In the genomic region with DNA sequence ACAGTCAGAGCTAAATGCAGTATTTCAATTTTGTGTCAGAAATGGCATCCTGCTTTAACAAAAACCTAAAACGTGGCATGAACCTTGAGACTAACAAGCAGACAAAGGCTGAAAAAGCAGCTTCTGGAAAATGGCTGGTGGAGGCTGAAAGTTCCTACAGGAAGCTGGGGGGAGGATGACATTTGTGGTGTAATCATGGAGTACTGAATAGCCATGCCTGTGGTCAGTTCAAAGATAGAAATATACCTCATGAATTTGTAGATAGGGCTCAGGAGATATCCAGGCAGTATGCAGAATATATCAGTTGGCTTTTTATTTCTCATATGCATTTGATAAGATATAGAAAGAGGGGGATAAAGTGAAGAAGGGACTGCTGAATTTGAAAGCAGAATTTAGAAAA, we compare ENCODE assay signal across 28 cellular contexts.
"Had no signal": no experiment of that assay in that cellular context is flagged by ENCODE, and none has a peak within 500 bp of the region (broad histone marks: within the 10 kb centered on the region; RNA-seq: fewer than 3 reads in every experiment).

No MANE protein-coding gene starts in this region.

- H3K27ac ChIP-seq: body of pancreas, epithelial cell of prostate, esophagus squamous epithelium, heart left ventricle had no signal

- H3K4me3 ChIP-seq: body of pancreas, esophagus squamous epithelium, heart left ventricle had no signal

- H3K27me3 ChIP-seq: body of pancreas, esophagus squamous epithelium, heart left ventricle had no signal

- H3K36me3 ChIP-seq: esophagus squamous epithelium, heart left ventricle had no signal

- H3K4me1 ChIP-seq: body of pancreas, esophagus squamous epithelium, heart left ventricle had no signal

- DNase-seq: activated CD4-positive, alpha-beta memory T cell treated with anti-CD3 and anti-CD28 coated beads for 36 hours; activated CD4-positive, alpha-beta T cell treated with anti-CD3 and anti-CD28 coated beads for 36 hours; activated CD4-positive, alpha-beta T cell treated with anti-CD3 and anti-CD28 coated beads, Interleukin-2, amount 10 ng/mL, durations not matched to agents 24 days and 14 days; activated CD4-positive, CD25-positive, alpha-beta regulatory T cell; activated CD4-positive, CD25-positive, alpha-beta regulatory T cell treated with anti-CD3 and anti-CD28 coated beads, Interleukin-2, amount 50 U/mL, for 72 hours; activated CD8-positive, alpha-beta memory T cell treated with anti-CD3 and anti-CD28 coated beads, Interleukin-2, amount 10 ng/mL, durations not matched to agents 7 days and 5 days; activated CD8-positive, alpha-beta memory T cell treated with anti-CD3 and anti-CD28 coated beads, Interleukin-2, amount 50 U/mL, for 4 hours; activated CD8-positive, alpha-beta T cell treated with anti-CD3 and anti-CD28 coated beads, Interleukin-2, amount 10 ng/mL, durations not matched to agents 7 days and 5 days; activated gamma-delta T cell; activated naive CD4-positive, alpha-beta T cell; activated naive CD4-positive, alpha-beta T cell treated with anti-CD3 and anti-CD28 coated beads, Interleukin-2, amount 10 ng/mL, durations not matched to agents 7 days and 5 days; activated naive CD8-positive, alpha-beta T cell treated with anti-CD3 and anti-CD28 coated beads, Interleukin-2, amount 10 ng/mL, durations not matched to agents 7 days and 5 days; activated T-cell treated with anti-CD3 and anti-CD28 coated beads, Interleukin-2, amount 50 U/mL, for 1 hour; activated T-cell treated with anti-CD3 and anti-CD28 coated beads, Interleukin-2, amount 50 U/mL, for 48 hours; anterior cingulate cortex; body of pancreas; caudate nucleus; cortex of kidney; dermis blood vessel endothelial cell; effector CD4-positive, alpha-beta T cell; effector memory CD8-positive, alpha-beta T cell; esophagus squamous epithelium; foreskin fibroblast; glutamatergic neuron; heart left ventricle; T-cell; T1000 had no signal

- H3K9me3 ChIP-seq: body of pancreas, esophagus squamous epithelium, heart left ventricle had no signal
